ENCODE assay signal across 8 cellular contexts in the genomic region with DNA sequence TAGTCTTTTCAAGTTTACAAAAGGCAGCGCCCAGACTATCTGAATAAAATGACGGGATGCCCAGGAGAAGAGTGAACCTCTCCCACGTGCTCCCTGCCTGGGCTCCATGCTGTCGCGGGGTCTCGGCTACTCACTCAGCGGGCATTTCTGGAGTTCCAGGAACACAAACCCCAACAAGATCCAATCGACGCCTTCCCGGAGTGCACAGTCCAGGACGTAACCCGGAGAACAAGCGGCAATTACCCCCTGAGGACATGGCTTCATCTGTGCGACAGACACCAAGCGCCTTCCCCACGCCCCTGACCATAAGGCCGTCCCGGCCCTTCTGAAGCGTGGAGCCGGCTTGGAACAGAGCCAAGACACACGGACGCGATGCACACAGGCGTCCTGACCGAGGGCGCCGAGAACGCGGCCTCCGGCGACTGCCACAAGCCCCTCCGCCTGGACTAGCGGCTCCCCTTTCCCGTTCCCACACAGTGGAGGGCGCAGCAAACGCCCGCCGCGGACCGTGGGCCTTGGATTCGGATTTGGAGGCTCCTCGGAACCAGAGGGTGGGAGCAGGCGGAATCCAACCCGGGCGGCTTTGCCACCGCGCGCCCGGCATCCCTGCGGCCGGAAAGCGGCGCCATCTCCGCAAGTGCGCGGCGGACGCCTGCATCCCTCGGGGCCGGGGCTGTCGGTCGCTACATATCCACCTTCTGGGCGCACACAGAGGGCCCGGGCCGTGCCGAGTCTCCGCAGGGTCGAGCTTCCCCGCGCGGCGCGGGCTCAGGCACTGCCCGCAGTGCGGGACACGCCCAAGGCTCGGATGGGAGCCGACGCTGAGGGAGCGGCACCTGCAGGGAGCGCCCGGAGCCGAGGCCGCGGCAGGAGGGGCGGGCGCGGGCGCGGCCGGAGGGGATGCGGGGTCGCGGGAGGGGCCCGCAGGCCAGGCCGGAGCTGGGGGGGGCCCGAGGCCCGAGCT. TPM values are rescaled to one million over a fixed set of nuclear protein-coding genes. Genes with fewer than 3 reads are reported as not detected.
DNase-seq lines count a peak whose midpoint lies in the region; ATAC-seq and TF ChIP-seq lines count a peak whose summit lies in the region.

No MANE protein-coding gene starts in this region.

- H3K4me3 Mint-ChIP-seq in nephron progenitor cell (peak overlapping the region; percentile 80), type B pancreatic cell (peak overlapping the region; percentile 89)

- H3K9me3 Mint-ChIP-seq in nephron progenitor cell (peaks cover 7% of the 10 kb centered on the region), type B pancreatic cell (no peaks in the 10 kb centered on the region)

- no peaks in the 10 kb centered on the region for H3K36me3 Mint-ChIP-seq in nephron progenitor cell (ENCODE audit: low read depth)
- no peaks in the 10 kb centered on the region for H3K36me3 Mint-ChIP-seq in type B pancreatic cell

- in situ Hi-C loops in GM13976 (cut with MboI; ENCODE audit: low sequenced_read_pairs, unreplicated experiment): no loop called here

- peaks cover 6% of the 10 kb centered on the region for H3K4me1 Mint-ChIP-seq in nephron progenitor cell
- peaks cover 5% of the 10 kb centered on the region for H3K4me1 Mint-ChIP-seq in type B pancreatic cell (ENCODE audit: unreplicated experiment)

- ATAC-seq in HG02938 (IDR thresholded peaks at IDR 0.05; ENCODE audit: unreplicated experiment): peak; percentile 31

- H3K27ac Mint-ChIP-seq in nephron progenitor cell: no peak overlapping the region
- peak overlapping the region; percentile 85 for H3K27ac Mint-ChIP-seq in type B pancreatic cell

- peak overlapping the region; percentile 29 for H3K4me3 ChIP-seq in fibroblast of mammary gland (ENCODE audit: control insufficient read depth, low read depth, low read length)

- TF ChIP-seq CTCF in GM13976 (IDR thresholded peaks at IDR 0.05; ENCODE audit: borderline replicate concordance, control extremely low read depth, extremely low read depth, insufficient read depth, missing control alignments) (peak; percentile 27), fibroblast of mammary gland (conservative IDR thresholded peaks at IDR 0.05; ENCODE audit: control insufficient read depth, insufficient read depth, low read depth, low read length) (no peak), nephron progenitor cell (IDR thresholded peaks at IDR 0.05) (no peak), type B pancreatic cell (conservative IDR thresholded peaks at IDR 0.05) (no peak)

- DNase-seq in 8988T (peak; percentile 34), GM13976 (ENCODE audit: low spot score) (peak; percentile 68), NCI-H524 treated with DMSO at 0.1 percent for 48 hours (lab: John Stamatoyannopoulos, UW) (peak; percentile 58), activated T-cell treated with anti-CD3 and anti-CD28 coated beads for 48 hours (ENCODE audit: low read depth) (peak; percentile 30), fibroblast of mammary gland (ENCODE audit: low read depth) (no peak), nephron progenitor cell (peak; percentile 61), type B pancreatic cell (ENCODE audit: extremely low spot score, unreplicated experiment) (peak; percentile 71)

- peaks cover 91% of the 10 kb centered on the region for H3K27me3 Mint-ChIP-seq in nephron progenitor cell (ENCODE audit: low read depth, poor library complexity)
- H3K27me3 Mint-ChIP-seq in type B pancreatic cell: peaks cover 62% of the 10 kb centered on the region

RNA-seq across cellular contexts. Expression of a gene that starts 0.7 kb away (rescaled TPM):
- 10.5 and 12.5 TPM in 2 replicates for total RNA-seq in type B pancreatic cell (ENCODE audit: low replicate concordance)
